In the genomic region with DNA sequence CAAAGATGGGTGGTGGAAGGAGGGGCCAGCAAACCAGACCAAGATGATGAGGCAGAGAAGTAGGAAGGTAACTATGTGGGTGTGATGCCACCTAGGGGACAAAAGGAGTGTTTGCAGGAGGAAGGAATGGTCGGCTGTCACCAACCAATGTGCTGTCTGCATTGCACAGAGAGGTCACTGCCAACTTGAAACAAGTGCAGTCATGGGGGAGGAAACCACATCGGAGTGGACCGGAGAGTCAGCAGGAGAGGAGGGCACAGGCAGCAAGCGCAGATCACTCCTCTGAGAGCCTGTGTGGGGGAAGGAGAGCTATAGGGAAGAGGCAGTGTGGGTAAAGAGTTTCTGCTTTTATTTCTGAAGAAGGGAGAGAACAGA, we compare ENCODE assay signal across 8 cellular contexts. TPM values are rescaled to one million over a fixed set of nuclear protein-coding genes. Genes with fewer than 3 reads are reported as not detected.
DNase-seq lines count a peak whose midpoint lies in the region; ATAC-seq and TF ChIP-seq lines count a peak whose summit lies in the region.

No MANE protein-coding gene starts in this region.

- H3K36me3 ChIP-seq in fibroblast of lung (ENCODE audit: control insufficient read depth, insufficient read depth, low read length) (no peaks in the 10 kb centered on the region), testis (ENCODE audit: low read depth, missing control alignments) (no peaks in the 10 kb centered on the region)

- TF ChIP-seq POLR2A in testis (IDR thresholded peaks at IDR 0.05), result no peak

- no peak overlapping the region for H3K4me2 ChIP-seq in fibroblast of lung (ENCODE audit: extremely low read depth, insufficient read depth, low read length)

- H3K4me3 ChIP-seq in fibroblast of lung (replicated peaks in 1 of 4; ENCODE audit: control extremely low read depth in 1 of 4, insufficient read depth in 1 of 4, low read depth in 3 of 4, low read length in 4 of 4), result no peak overlapping the region
- no peak overlapping the region for H3K4me3 ChIP-seq in testis

- TF ChIP-seq CTCF in fibroblast of lung (conservative IDR thresholded peaks at IDR 0.05 in 1 of 2, IDR thresholded peaks at IDR 0.05 in 1 of 2; ENCODE audit: low read depth in 1 of 2, low read length in 2 of 2), result peak; percentile 86 to 95
- TF ChIP-seq CTCF in nephron progenitor cell (IDR thresholded peaks at IDR 0.05), result peak; percentile 77
- peak; percentile 49 to 78 (median 72) for TF ChIP-seq CTCF in testis (IDR thresholded peaks at IDR 0.05)

- no peaks in the 10 kb centered on the region for H3K9me3 Mint-ChIP-seq in nephron progenitor cell

- DNase-seq in D341Med (ENCODE audit: low spot score) (peak; percentile 82), NOMO-1 (lab: John Stamatoyannopoulos, UW; ENCODE audit: unreplicated experiment in 2 of 2) (peak; percentile 49 to 63), fibroblast of lung (ENCODE audit: low read depth in 2 of 2) (peak; percentile 63 to 77), nephron progenitor cell (peak; percentile 46), testis (peak; percentile 87)
- DNase-seq in activated CD8-positive, alpha-beta memory T cell treated with anti-CD3 and anti-CD28 coated beads, Interleukin-2, amount 50 U/mL, for 48 hours, result peak; percentile 60

- no peaks in the 10 kb centered on the region for H3K36me3 Mint-ChIP-seq in nephron progenitor cell (ENCODE audit: low read depth)

- no peak overlapping the region for H3K9ac ChIP-seq in fibroblast of lung (ENCODE audit: insufficient read depth, low read length)

- intact Hi-C loops in testis (cut with DNase I; ENCODE audit: low total_unique reads), result no loop called here

- no peaks in the 10 kb centered on the region for H4K20me1 ChIP-seq in fibroblast of lung (ENCODE audit: control insufficient read depth, extremely low read depth, insufficient read depth, low read length)

- H2AFZ ChIP-seq in fibroblast of lung (ENCODE audit: low read length), result no peak overlapping the region

- no peaks in the 10 kb centered on the region for H3K79me2 ChIP-seq in fibroblast of lung (ENCODE audit: control insufficient read depth, insufficient read depth, low read length)

- no peaks in the 10 kb centered on the region for H3K9me3 ChIP-seq in fibroblast of lung (ENCODE audit: control insufficient read depth, insufficient read depth, low read depth, low read length)
- no peaks in the 10 kb centered on the region for H3K9me3 ChIP-seq in testis

- peaks cover 9% of the 10 kb centered on the region for H3K4me1 Mint-ChIP-seq in nephron progenitor cell

- H3K4me3 Mint-ChIP-seq in nephron progenitor cell, result no peak overlapping the region

- H3K27ac ChIP-seq in fibroblast of lung (ENCODE audit: insufficient read depth, low read length) (no peak overlapping the region), testis (no peak overlapping the region)

- ATAC-seq in GM19395 (IDR thresholded peaks at IDR 0.05; ENCODE audit: unreplicated experiment) (peak; percentile 95), HG03442 (IDR thresholded peaks at IDR 0.05; ENCODE audit: unreplicated experiment) (peak; percentile 96)

- 36 to 41% methylated on average over 4 of the region's 4 CpGs for WGBS in testis, 2 donors

- peaks cover 5% of the 10 kb centered on the region for H3K27me3 ChIP-seq in fibroblast of lung (ENCODE audit: control insufficient read depth, insufficient read depth, low read length)
- no peaks in the 10 kb centered on the region for H3K27me3 ChIP-seq in testis

- H3K27ac Mint-ChIP-seq in nephron progenitor cell, result no peak overlapping the region

- H3K27me3 Mint-ChIP-seq in nephron progenitor cell (ENCODE audit: low read depth, poor library complexity), result no peaks in the 10 kb centered on the region

- H3K4me1 ChIP-seq in fibroblast of lung (ENCODE audit: control insufficient read depth, extremely low read depth, insufficient read depth, low read length) (no peaks in the 10 kb centered on the region), testis (peaks cover 5% of the 10 kb centered on the region)

RNA-seq across cellular contexts. Expression of a gene that starts 38.5 kb away (rescaled TPM):
- total RNA-seq in fibroblast of lung, result not detected in 2 replicates
- 0.09 TPM in 1 of 2 replicates, not detected in the other for polyA plus RNA-seq in fibroblast of lung
- 0.15 TPM in 1 of 2 replicates, not detected in the other for polyA plus RNA-seq in fibroblast of lung (2012)
- polyA minus RNA-seq in fibroblast of lung (ENCODE audit: low replicate concordance), result not detected in 2 replicates
- total RNA-seq in testis, result 100 to 1,000 TPM in 1 of 2 donors, 10 to 100 TPM in 1; 19.4 to 139 TPM
- polyA plus RNA-seq in testis (ENCODE audit: insufficient read depth, low read depth, low replicate concordance), result 20.3 TPM

Comparison
In these comparisons a context has a peak if more than half of its experiments do, and no peak if none do; other contexts are left out.
1. RNA of a gene that starts 38.5 kb away (total RNA-seq): 19.4 to 139 TPM in testis; not detected in fibroblast of lung; every median in the first group is over 10 times any median in the second.
2. Peak in every context shown above with its lines, with median percentiles within 50 percentile points of each other: DNase-seq and CTCF ChIP-seq.